Comparison of ENCODE assay signal across 3 cellular contexts in genomic region chr5:37222181-37222580, GRCh38.
TF ChIP-seq lines count a peak whose summit lies in the region.

No MANE protein-coding gene starts in this region.

TF ChIP-seq in A549, 52 proteins besides CTCF, POLR2A, EP300 and RAD21:
- TF ChIP-seq ZNF302 (CRISPR knock-in tag; IDR thresholded peaks at IDR 0.05): no peak
- TF ChIP-seq BHLHE40 (IDR thresholded peaks at IDR 0.05; ENCODE audit: low read depth, low read length): no peak
- no peak for TF ChIP-seq CBX2 (IDR thresholded peaks at IDR 0.05; ENCODE audit: borderline replicate concordance, low read depth)
- no peak for TF ChIP-seq NR3C1 (IDR thresholded peaks at IDR 0.05)
- TF ChIP-seq HOXA7 (CRISPR knock-in tag; IDR thresholded peaks at IDR 0.05): no peak
- no peak for TF ChIP-seq JUNB (IDR thresholded peaks at IDR 0.05)
- TF ChIP-seq E2F6 (IDR thresholded peaks at IDR 0.05; ENCODE audit: borderline replicate concordance, low read depth): no peak
- no peak for TF ChIP-seq HOXB13 (CRISPR knock-in tag; IDR thresholded peaks at IDR 0.05; ENCODE audit: low read depth)
- TF ChIP-seq POLR2AphosphoS2 (conservative IDR thresholded peaks at IDR 0.05; ENCODE audit: low read length): no peak
- no peak for TF ChIP-seq MAZ (IDR thresholded peaks at IDR 0.05; ENCODE audit: borderline replicate concordance, low read depth, low read length)
- TF ChIP-seq MAFK (IDR thresholded peaks at IDR 0.05; ENCODE audit: partially characterized antibody): no peak
- TF ChIP-seq PHF8 (IDR thresholded peaks at IDR 0.05; ENCODE audit: borderline replicate concordance, low read depth): no peak
- no peak for TF ChIP-seq MAX (IDR thresholded peaks at IDR 0.05)
- no peak for TF ChIP-seq ZFP36 (IDR thresholded peaks at IDR 0.05; ENCODE audit: borderline replicate concordance, partially characterized antibody)
- no peak for TF ChIP-seq RFX5 (IDR thresholded peaks at IDR 0.05)
- TF ChIP-seq FOSL2 (IDR thresholded peaks at IDR 0.05): no peak
- TF ChIP-seq FOSL2 (CRISPR knock-in tag; IDR thresholded peaks at IDR 0.05): no peak
- TF ChIP-seq KDM5A (IDR thresholded peaks at IDR 0.05): no peak
- TF ChIP-seq CBX8 (IDR thresholded peaks at IDR 0.05): no peak

TF ChIP-seq in HEK293, 187 proteins besides CTCF, POLR2A, EP300 and RAD21:
- TF ChIP-seq ZNF394 (tag by site-specific recombination; IDR thresholded peaks at IDR 0.05; ENCODE audit: borderline replicate concordance) (no peak), ZBTB8A (tag by site-specific recombination; IDR thresholded peaks at IDR 0.05) (no peak), PRDM1 (tag by site-specific recombination; IDR thresholded peaks at IDR 0.05) (peak; percentile 39; the same call in 1 of the 2 replicates), KLF17 (tag by site-specific recombination; IDR thresholded peaks at IDR 0.05) (no peak)
TF ChIP-seq in HEK293: peak in this region for 1.

TF ChIP-seq in K562, 482 proteins besides CTCF, POLR2A, EP300 and RAD21:
- TF ChIP-seq RFX1 (IDR thresholded peaks at IDR 0.05) (0 out of 2 replicates have a peak, but pooled peaks have one; percentile 5), ZNF239 (CRISPR knock-in tag; IDR thresholded peaks at IDR 0.05) (no peak), C11orf30 (IDR thresholded peaks at IDR 0.05; ENCODE audit: low read depth) (0 out of 2 replicates have a peak, but pooled peaks have one; percentile 13), KHSRP (IDR thresholded peaks at IDR 0.05) (no peak), NFE2 (IDR thresholded peaks at IDR 0.05; ENCODE audit: low read depth) (peak; percentile 38; the same call in 1 of the 2 replicates)
